In genomic region chr11:111841370-111842053, GRCh38 we compare ENCODE assay signal across 8 cellular contexts. TPM values are rescaled to one million over a fixed set of nuclear protein-coding genes. Genes with fewer than 3 reads are reported as not detected.
DNase-seq lines count a peak whose midpoint lies in the region; ATAC-seq and TF ChIP-seq lines count a peak whose summit lies in the region.

No MANE protein-coding gene starts in this region.

- peak; percentile 68 for DNase-seq in NCI-H460 (ENCODE audit: extremely low read depth, low read depth)
- DNase-seq in activated CD4-positive, CD25-positive, alpha-beta regulatory T cell treated with anti-CD3 and anti-CD28 coated beads, Interleukin-2, amount 50 U/mL, for 72 hours: peak; percentile 86
- DNase-seq in cerebellar nuclear complex (lab: John Stamatoyannopoulos, UW): peak; percentile 3 to 68
- peak; percentile 75 for DNase-seq in kidney glomerular epithelial cell (lab: John Stamatoyannopoulos, UW)
- DNase-seq in stimulated activated CD4-positive, alpha-beta T cell treated with anti-CD3 and anti-CD28 coated beads, Interleukin-2, amount 100 ng/mL, for 4 hours (ENCODE audit: low read depth): peak; percentile 76

- peak; percentile 69 for ATAC-seq in HG03280 (IDR thresholded peaks at IDR 0.05; ENCODE audit: unreplicated experiment)
- no peak for ATAC-seq in HG02642 (IDR thresholded peaks at IDR 0.05; ENCODE audit: poor library complexity, unreplicated experiment)

- peak; percentile 86 for TF ChIP-seq CTCF in GM12873 (IDR thresholded peaks at IDR 0.05; ENCODE audit: insufficient read depth, low read depth, low read length, missing control alignments)

RNA-seq across cellular contexts. Expression of gene ALG9, which starts 29.9 kb away (rescaled TPM):
- total RNA-seq in NCI-H460 (2014; rRNA removed; shearing (Covaris generic)): 39.9 and 47.5 TPM in 2 replicates
- 25.5 and 40.6 TPM in 2 replicates for polyA plus RNA-seq in NCI-H460 (2014; cell fraction: nucleus; rRNA removed)

RNA-seq across cellular contexts. Expression of gene FDXACB1, which starts 37.5 kb away (rescaled TPM):
- total RNA-seq in NCI-H460 (2014; rRNA removed; shearing (Covaris generic)): 3.1 and 4.7 TPM in 2 replicates
- polyA plus RNA-seq in NCI-H460 (2014; cell fraction: nucleus; rRNA removed): 2.3 and 5.7 TPM in 2 replicates

RNA-seq across cellular contexts. Expression of gene CFAP68, which starts 37.8 kb away (rescaled TPM):
- 32.0 and 38.6 TPM in 2 replicates for total RNA-seq in NCI-H460 (2014; rRNA removed; shearing (Covaris generic))
- 2.4 and 5.7 TPM in 2 replicates for polyA plus RNA-seq in NCI-H460 (2014; cell fraction: nucleus; rRNA removed)

Comparison
In these comparisons a context has a peak if more than half of its experiments do, and no peak if none do; other contexts are left out.
1. DNase-seq: peak in every context shown above with its lines; median percentile 86 in activated CD4-positive, CD25-positive, alpha-beta regulatory T cell treated with anti-CD3 and anti-CD28 coated beads, Interleukin-2, amount 50 U/mL, for 72 hours; 76 in stimulated activated CD4-positive, alpha-beta T cell treated with anti-CD3 and anti-CD28 coated beads, Interleukin-2, amount 100 ng/mL, for 4 hours; 75 in kidney glomerular epithelial cell; 68 in NCI-H460; 36 in cerebellar nuclear complex.